ENCODE assay signal across 31 cellular contexts in genomic region chr2:175730025-175730424, GRCh38.
"Had no signal": no experiment of that assay in that cellular context is flagged by ENCODE, and none has a peak within 500 bp of the region (broad histone marks: within the 10 kb centered on the region; RNA-seq: fewer than 3 reads in every experiment).

No MANE protein-coding gene starts in this region.

- H3K9me3 ChIP-seq: esophagus squamous epithelium, lower lobe of right lung, ovary, testis, tibial artery, upper lobe of left lung, uterus had no signal

- H3K36me3 ChIP-seq: esophagus squamous epithelium, heart right ventricle, lower lobe of right lung, ovary, sigmoid colon, spleen, tibial artery, upper lobe of left lung, uterus had no signal

- ATAC-seq: heart right ventricle; left ventricle myocardium superior; lower lobe of right lung; natural killer cell; right cardiac atrium; stimulated activated memory B cell treated with anti-CD40 and anti-IgM and Interleukin-4, amounts not matched to agents 10 μg/mL and 1 μg/mL and 100 μg/mL, for 72 hours; stimulated activated naive CD8-positive, alpha-beta T cell treated with anti-CD3 and anti-CD28 coated beads, Interleukin-15, Interleukin-2, amounts not matched to agents 100 U/mL and 50 U/mL, for 24 hours had no signal

- H3K27ac ChIP-seq: esophagus squamous epithelium, heart right ventricle, lower lobe of right lung, ovary, psoas muscle, sigmoid colon, spleen, testis, tibial artery, upper lobe of left lung, uterus had no signal

- FAIRE-seq: colon, endometrium had no signal

- DNase-seq: dermis blood vessel endothelial cell; effector memory CD4-positive, alpha-beta T cell; erythroblast; esophagus squamous epithelium; foreskin melanocyte; glutamatergic neuron; heart right ventricle; hypothalamus; immature natural killer cell; islet precursor cell; kidney glomerular epithelial cell; left ventricle myocardium superior; lower lobe of right lung; natural killer cell; occipital lobe; ovary; posterior cingulate gyrus; psoas muscle; right cardiac atrium; sigmoid colon; spleen; stimulated activated CD4-positive, alpha-beta T cell treated with anti-CD3 and anti-CD28 coated beads, Interleukin-4, amount 100 ng/mL, for 4 hours; stimulated activated naive CD8-positive, alpha-beta T cell treated with anti-CD3 and anti-CD28 coated beads, Interleukin-15, Interleukin-2, amounts not matched to agents 100 U/mL and 50 U/mL, for 24 hours; substantia nigra; testis; tibial artery; upper lobe of left lung; uterus had no signal

- H3K27me3 ChIP-seq: ovary, sigmoid colon, testis, tibial artery, upper lobe of left lung, uterus had no signal

- H3K4me3 ChIP-seq: esophagus squamous epithelium, heart right ventricle, lower lobe of right lung, ovary, psoas muscle, sigmoid colon, spleen, testis, tibial artery, upper lobe of left lung, uterus had no signal

- H3K4me1 ChIP-seq: esophagus squamous epithelium, heart right ventricle, lower lobe of right lung, psoas muscle, sigmoid colon, spleen, testis, tibial artery, upper lobe of left lung, uterus had no signal
